Comparison of ENCODE assay signal across 8 cellular contexts in the genomic region with DNA sequence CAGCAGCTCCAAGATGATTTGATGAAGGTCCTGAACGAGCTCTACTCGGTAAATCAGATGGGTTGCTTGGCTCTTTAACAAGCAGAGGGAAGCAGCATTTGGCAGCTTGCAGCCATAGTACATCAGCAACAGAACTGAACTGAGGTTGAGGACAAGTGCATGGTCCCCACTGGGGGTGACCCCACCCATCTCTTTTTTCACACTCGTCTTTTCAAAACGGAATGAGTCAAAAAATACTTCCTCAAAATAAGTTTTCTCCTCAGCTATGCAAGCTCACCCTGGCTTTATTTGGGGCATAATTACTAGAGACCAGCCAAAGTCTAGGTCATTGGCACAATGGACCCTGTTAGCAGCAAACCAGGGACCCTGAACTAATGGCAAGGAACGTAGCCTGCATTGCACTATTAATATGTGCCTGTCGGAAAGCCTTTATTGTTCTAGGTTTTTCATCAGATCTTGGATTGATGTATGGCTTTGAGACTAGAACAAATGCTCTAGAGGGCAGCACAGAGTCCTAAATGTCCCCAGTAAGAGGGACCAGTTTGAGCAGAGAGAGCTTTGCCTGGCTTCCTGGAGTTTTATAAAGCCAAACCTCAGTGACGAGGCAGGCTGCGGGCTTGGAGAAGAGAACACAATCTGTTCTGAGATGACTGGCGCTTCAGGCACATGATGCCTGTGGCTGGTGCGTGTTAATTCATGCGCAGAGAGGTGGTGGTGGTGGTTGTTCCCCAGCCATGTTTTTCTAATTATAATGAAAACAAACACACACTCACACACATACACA.
DNase-seq lines count a peak whose midpoint lies in the region; ATAC-seq and TF ChIP-seq lines count a peak whose summit lies in the region.
"Not testable (repeated sequence)": the region's sequence is repeated elsewhere in the genome, so short reads cannot be mapped to it uniquely, and the experiment has no call there.

No MANE protein-coding gene starts in this region.

- not testable (repeated sequence) for H3K4me1 Mint-ChIP-seq in natural killer cell

- H3K9me3 ChIP-seq in cardiac muscle cell (ENCODE audit: low read depth): not testable (repeated sequence)

- H3K36me3 ChIP-seq in cardiac muscle cell: not testable (repeated sequence)

- H3K36me3 Mint-ChIP-seq in natural killer cell: not testable (repeated sequence)

- H3K27me3 ChIP-seq in cardiac muscle cell: not testable (repeated sequence)

- ATAC-seq in natural killer cell: peak; percentile 80 to 89 (median 86)

- H3K27ac ChIP-seq in cardiac muscle cell: not testable (repeated sequence)

- peak overlapping the region; percentile 45 for H3K4me3 Mint-ChIP-seq in natural killer cell

- peak; percentile 88 for DNase-seq in EH (ENCODE audit: low read depth)
- peak; percentile 62 for DNase-seq in HT1080 (ENCODE audit: low read depth)
- DNase-seq in NOMO-1 treated with DMSO at 0.1 percent for 48 hours (lab: John Stamatoyannopoulos, UW; ENCODE audit: unreplicated experiment): peak; percentile 75
- DNase-seq in activated CD4-positive, alpha-beta T cell treated with anti-CD3 and anti-CD28 coated beads for 1 hour: peak; percentile 6
- peak; percentile 21 for DNase-seq in cerebellum (ENCODE audit: low spot score)
- peak; percentile 36 to 65 for DNase-seq in cardiac muscle cell (ENCODE audit: low read depth in 1 of 2, low spot score in 1 of 2)
- peak; percentile 28 for DNase-seq in natural killer cell
- peak; percentile 63 for DNase-seq in stromal cell of bone marrow (ENCODE audit: low read depth)

- intact Hi-C loops in natural killer cell (cut with micrococcal nuclease): not testable (repeated sequence)

- H3K4me3 ChIP-seq in cardiac muscle cell: not testable (repeated sequence)

- peak; percentile 19 for TF ChIP-seq CTCF in cardiac muscle cell (IDR thresholded peaks at IDR 0.05; ENCODE audit: low read depth, low read length)
- TF ChIP-seq CTCF in natural killer cell (IDR thresholded peaks at IDR 0.05): not testable (repeated sequence)

- H3K27ac Mint-ChIP-seq in natural killer cell: peak overlapping the region; percentile 53 to 80

- not testable (repeated sequence) for H3K9me3 Mint-ChIP-seq in natural killer cell

- H3K27me3 Mint-ChIP-seq in natural killer cell (ENCODE audit: low read depth in 2 of 2): not testable (repeated sequence)

- H3K4me1 ChIP-seq in cardiac muscle cell (ENCODE audit: low read depth): not testable (repeated sequence)

Comparison
In these comparisons a context has a peak if more than half of its experiments do, and no peak if none do; other contexts are left out.
1. DNase-seq: peak in every context shown above with its lines; median percentile 88 in EH; 75 in NOMO-1 treated with DMSO at 0.1 percent for 48 hours; 63 in stromal cell of bone marrow; 62 in HT1080; 50 in cardiac muscle cell; 28 in natural killer cell; 21 in cerebellum; 6 in activated CD4-positive, alpha-beta T cell treated with anti-CD3 and anti-CD28 coated beads for 1 hour.